In genomic region chr1:151540021-151540981, GRCh38 we compare ENCODE assay signal across 1 cellular context.
TF ChIP-seq lines count a peak whose summit lies in the region.

TUFT1 (plus strand) TSS chr1:151540309; CDS start chr1:151540367, 58 bp downstream.

TF ChIP-seq in K562, 482 proteins besides CTCF, POLR2A, EP300 and RAD21 (continued from another document and continues in another):
- TF ChIP-seq, protein P1, sequence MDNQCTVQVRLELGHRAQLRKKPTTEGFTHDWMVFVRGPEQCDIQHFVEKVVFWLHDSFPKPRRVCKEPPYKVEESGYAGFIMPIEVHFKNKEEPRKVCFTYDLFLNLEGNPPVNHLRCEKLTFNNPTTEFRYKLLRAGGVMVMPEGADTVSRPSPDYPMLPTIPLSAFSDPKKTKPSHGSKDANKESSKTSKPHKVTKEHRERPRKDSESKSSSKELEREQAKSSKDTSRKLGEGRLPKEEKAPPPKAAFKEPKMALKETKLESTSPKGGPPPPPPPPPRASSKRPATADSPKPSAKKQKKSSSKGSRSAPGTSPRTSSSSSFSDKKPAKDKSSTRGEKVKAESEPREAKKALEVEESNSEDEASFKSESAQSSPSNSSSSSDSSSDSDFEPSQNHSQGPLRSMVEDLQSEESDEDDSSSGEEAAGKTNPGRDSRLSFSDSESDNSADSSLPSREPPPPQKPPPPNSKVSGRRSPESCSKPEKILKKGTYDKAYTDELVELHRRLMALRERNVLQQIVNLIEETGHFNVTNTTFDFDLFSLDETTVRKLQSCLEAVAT (IDR thresholded peaks at IDR 0.05): 0 out of 4 replicates have a peak, but pooled peaks of 1 of the 2 experiments have one; percentile 45
- TF ChIP-seq ZNF830 (CRISPR knock-in tag; IDR thresholded peaks at IDR 0.05) (no peak), CEBPG (CRISPR knock-in tag; IDR thresholded peaks at IDR 0.05) (no peak), CEBPG (tag; conservative IDR thresholded peaks at IDR 0.05 in 1 of 2, IDR thresholded peaks at IDR 0.05 in 1 of 2) (no peak), ZNF589 (CRISPR knock-in tag; IDR thresholded peaks at IDR 0.05; ENCODE audit: low read depth) (peak; percentile 11; the same call in 1 of the 2 replicates), BCLAF1 (IDR thresholded peaks at IDR 0.05; ENCODE audit: borderline replicate concordance in 1 of 2, control insufficient read depth in 1 of 2, low read depth in 2 of 2, low read length in 1 of 2) (no peak), CCAR2 (IDR thresholded peaks at IDR 0.05; ENCODE audit: low read depth, low read length) (no peak), SMAD1 (IDR thresholded peaks at IDR 0.05; ENCODE audit: low read depth, low read length, partially characterized antibody) (no peak), HDAC8 (tag; IDR thresholded peaks at IDR 0.05) (0 out of 2 replicates have a peak, but pooled peaks have one; percentile 22), RCOR1 (IDR thresholded peaks at IDR 0.05; ENCODE audit: borderline replicate concordance in 1 of 2, low read depth in 2 of 2, low read length in 2 of 2) (no peak), RBM14 (IDR thresholded peaks at IDR 0.05; ENCODE audit: borderline replicate concordance, insufficient read depth, low read depth, low read length) (no peak), CBFA2T3 (IDR thresholded peaks at IDR 0.05) (no peak; the same call in 1 of the 2 replicates), XRCC3 (IDR thresholded peaks at IDR 0.05) (no peak), SREBF1 (IDR thresholded peaks at IDR 0.05; ENCODE audit: borderline replicate concordance, low read depth, low read length) (no peak), E2F6 (IDR thresholded peaks at IDR 0.05; ENCODE audit: borderline replicate concordance in 1 of 2, extremely low read depth in 1 of 2, insufficient read depth in 1 of 2, insufficient read length in 1 of 2, low read depth in 1 of 2, low read length in 1 of 2, poor library complexity in 1 of 2, severe bottlenecking in 1 of 2) (peak in 1 of 2 experiments; percentile 14), ETV5 (CRISPR knock-in tag; IDR thresholded peaks at IDR 0.05; ENCODE audit: low read depth) (no peak), PPARD (CRISPR knock-in tag; IDR thresholded peaks at IDR 0.05) (no peak), ZNF174 (CRISPR knock-in tag; IDR thresholded peaks at IDR 0.05) (no peak), NUFIP1 (IDR thresholded peaks at IDR 0.05; ENCODE audit: partially characterized antibody) (no peak), ELF4 (CRISPR knock-in tag; IDR thresholded peaks at IDR 0.05) (no peak), ARID1B (IDR thresholded peaks at IDR 0.05) (peak; percentile 43; the same call in 1 of the 2 replicates), TRIM25 (IDR thresholded peaks at IDR 0.05; ENCODE audit: borderline replicate concordance) (no peak), POLR2AphosphoS2 (IDR thresholded peaks at IDR 0.05; ENCODE audit: low read length) (no peak), ZBTB2 (IDR thresholded peaks at IDR 0.05) (no peak), EGR1 (conservative IDR thresholded peaks at IDR 0.05) (peak; percentile 41; the same call in 1 of the 2 replicates), ZBTB40 (IDR thresholded peaks at IDR 0.05) (0 out of 2 replicates have a peak, but pooled peaks have one; percentile 9), ZBTB40 (CRISPR knock-in tag; IDR thresholded peaks at IDR 0.05) (no peak), MYNN (IDR thresholded peaks at IDR 0.05) (no peak), MYNN (CRISPR knock-in tag; IDR thresholded peaks at IDR 0.05) (no peak), ZNF408 (CRISPR knock-in tag; IDR thresholded peaks at IDR 0.05; ENCODE audit: low read depth) (no peak)
- TF ChIP-seq, protein P2, sequence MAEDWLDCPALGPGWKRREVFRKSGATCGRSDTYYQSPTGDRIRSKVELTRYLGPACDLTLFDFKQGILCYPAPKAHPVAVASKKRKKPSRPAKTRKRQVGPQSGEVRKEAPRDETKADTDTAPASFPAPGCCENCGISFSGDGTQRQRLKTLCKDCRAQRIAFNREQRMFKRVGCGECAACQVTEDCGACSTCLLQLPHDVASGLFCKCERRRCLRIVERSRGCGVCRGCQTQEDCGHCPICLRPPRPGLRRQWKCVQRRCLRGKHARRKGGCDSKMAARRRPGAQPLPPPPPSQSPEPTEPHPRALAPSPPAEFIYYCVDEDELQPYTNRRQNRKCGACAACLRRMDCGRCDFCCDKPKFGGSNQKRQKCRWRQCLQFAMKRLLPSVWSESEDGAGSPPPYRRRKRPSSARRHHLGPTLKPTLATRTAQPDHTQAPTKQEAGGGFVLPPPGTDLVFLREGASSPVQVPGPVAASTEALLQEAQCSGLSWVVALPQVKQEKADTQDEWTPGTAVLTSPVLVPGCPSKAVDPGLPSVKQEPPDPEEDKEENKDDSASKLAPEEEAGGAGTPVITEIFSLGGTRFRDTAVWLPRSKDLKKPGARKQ (CRISPR knock-in tag; IDR thresholded peaks at IDR 0.05): no peak
- TF ChIP-seq, protein P3, sequence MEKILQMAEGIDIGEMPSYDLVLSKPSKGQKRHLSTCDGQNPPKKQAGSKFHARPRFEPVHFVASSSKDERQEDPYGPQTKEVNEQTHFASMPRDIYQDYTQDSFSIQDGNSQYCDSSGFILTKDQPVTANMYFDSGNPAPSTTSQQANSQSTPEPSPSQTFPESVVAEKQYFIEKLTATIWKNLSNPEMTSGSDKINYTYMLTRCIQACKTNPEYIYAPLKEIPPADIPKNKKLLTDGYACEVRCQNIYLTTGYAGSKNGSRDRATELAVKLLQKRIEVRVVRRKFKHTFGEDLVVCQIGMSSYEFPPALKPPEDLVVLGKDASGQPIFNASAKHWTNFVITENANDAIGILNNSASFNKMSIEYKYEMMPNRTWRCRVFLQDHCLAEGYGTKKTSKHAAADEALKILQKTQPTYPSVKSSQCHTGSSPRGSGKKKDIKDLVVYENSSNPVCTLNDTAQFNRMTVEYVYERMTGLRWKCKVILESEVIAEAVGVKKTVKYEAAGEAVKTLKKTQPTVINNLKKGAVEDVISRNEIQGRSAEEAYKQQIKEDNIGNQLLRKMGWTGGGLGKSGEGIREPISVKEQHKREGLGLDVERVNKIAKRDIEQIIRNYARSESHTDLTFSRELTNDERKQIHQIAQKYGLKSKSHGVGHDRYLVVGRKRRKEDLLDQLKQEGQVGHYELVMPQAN (IDR thresholded peaks at IDR 0.05; ENCODE audit: borderline replicate concordance): peak; percentile 55; the same call in 1 of the 2 replicates
